ENCODE assay signal across 13 cellular contexts in the genomic region with DNA sequence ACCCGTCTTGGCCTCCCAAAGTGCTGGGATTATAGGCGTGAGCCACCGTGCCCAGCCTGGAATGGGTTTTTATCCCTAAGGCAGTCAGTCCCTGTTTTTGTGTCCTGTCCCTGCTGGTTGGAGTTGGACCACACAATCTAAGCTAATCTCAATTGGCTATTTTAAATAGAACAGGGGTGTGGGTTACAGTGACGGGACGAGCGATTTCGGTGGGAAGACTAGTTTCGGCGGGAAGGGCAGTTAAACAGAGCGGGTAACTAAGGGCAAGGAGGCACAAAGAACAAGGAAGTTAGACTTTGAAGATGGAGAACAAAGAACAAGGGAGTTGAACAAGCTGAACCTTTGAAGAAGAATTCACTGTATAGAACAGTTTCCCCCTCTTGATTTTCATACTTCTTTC. TPM values are rescaled to one million over a fixed set of nuclear protein-coding genes. Genes with fewer than 3 reads are reported as not detected.
DNase-seq lines count a peak whose midpoint lies in the region; ATAC-seq, FAIRE-seq and TF ChIP-seq lines count a peak whose summit lies in the region.
"Had no signal": no experiment of that assay in that cellular context is flagged by ENCODE, and none has a peak within 500 bp of the region (broad histone marks: within the 10 kb centered on the region; RNA-seq: fewer than 3 reads in every experiment).

No MANE protein-coding gene starts in this region.

- H3K79me2 ChIP-seq in GM12878 (ENCODE audit: control insufficient read depth, insufficient read depth, low read length): peaks cover 53% of the 10 kb centered on the region

- peak overlapping the region; percentile 93 to 100 (median 100) for H3K4me3 Mint-ChIP-seq in CD4-positive, CD25-positive, alpha-beta regulatory T cell
- H3K4me3 Mint-ChIP-seq in naive B cell: peak overlapping the region; percentile 94 to 100 (median 99)

- H3K27ac Mint-ChIP-seq in CD4-positive, CD25-positive, alpha-beta regulatory T cell: peak overlapping the region in 2 of 3 donors; percentile 72 to 94
- peak overlapping the region in 1 of 6 donors; percentile 26 for H3K27ac Mint-ChIP-seq in naive B cell

- peaks cover 3% of the 10 kb centered on the region for H3K36me3 Mint-ChIP-seq in CD4-positive, CD25-positive, alpha-beta regulatory T cell
- no peaks in the 10 kb centered on the region for H3K36me3 Mint-ChIP-seq in naive B cell

- SMC1A ChIA-PET in GM12878 (lab: Charles Lee; ENCODE audit: uncharacterized antibody, unreplicated experiment): interaction anchor here (0.7 to 6.9 kb wide), 4 partner anchors 8 to 112 kb away, joined by 3 to 31 read pairs (median 4); no protein-coding TSS in a partner anchor

- peak overlapping the region; percentile 91 for H3K4me2 ChIP-seq in GM12878 (ENCODE audit: control insufficient read depth, insufficient read depth)

- TF ChIP-seq POLR2A in GM12878 (IDR thresholded peaks at IDR 0.05; ENCODE audit: low read depth, low read length): no peak

- no peak for FAIRE-seq in GM12878 (lab: Jason Lieb, UNC)
- FAIRE-seq: small intestine had no signal

- CTCF ChIA-PET in GM12878 (lab: Yijun Ruan, JAX): interaction anchor here (1.0 to 5.1 kb wide), 6 partner anchors 9 to 148 kb away, joined by 3 to 52 read pairs (median 20); no protein-coding TSS in a partner anchor

- peak overlapping the region; percentile 91 for H3K4me3 ChIP-seq in CD4-positive, CD25-positive, alpha-beta regulatory T cell (ENCODE audit: low read depth, low read length)
- H3K4me3 ChIP-seq in HUES64 (ENCODE audit: low read length) (peak overlapping the region; percentile 98), GM12878 (peak overlapping the region; percentile 77; the same call in 1 of the 2 replicates)

- TF ChIP-seq EP300 in GM12878 (IDR thresholded peaks at IDR 0.05; ENCODE audit: borderline replicate concordance in 1 of 2, control insufficient read depth in 1 of 2, low read depth in 2 of 2, low read length in 2 of 2): no peak

- H3K9me3 ChIP-seq in CD4-positive, CD25-positive, alpha-beta regulatory T cell (ENCODE audit: control insufficient read depth in 2 of 2, low read length in 2 of 2): no peaks in the 10 kb centered on the region
- H3K9me3 ChIP-seq in HUES64 (ENCODE audit: insufficient read depth, low read depth, low read length): no peaks in the 10 kb centered on the region
- H3K9me3 ChIP-seq in GM12878 (replicated peaks; ENCODE audit: control insufficient read depth, insufficient read depth, low read length): no peaks in the 10 kb centered on the region; the same call in 2 of the 3 replicates
- H3K9me3 ChIP-seq: ascending aorta, testis had no signal

- H3K27me3 ChIP-seq in CD4-positive, CD25-positive, alpha-beta regulatory T cell (ENCODE audit: control insufficient read depth, insufficient read depth, low read length): no peaks in the 10 kb centered on the region
- no peaks in the 10 kb centered on the region for H3K27me3 ChIP-seq in HUES64 (ENCODE audit: insufficient read depth, low read length)
- H3K27me3 ChIP-seq in GM12878 (replicated peaks in 1 of 2; ENCODE audit: control insufficient read depth in 2 of 2, insufficient read depth in 2 of 2, low read length in 1 of 2): no peaks in the 10 kb centered on the region
- H3K27me3 ChIP-seq: ascending aorta, testis had no signal

- H3K4me1 ChIP-seq in CD4-positive, CD25-positive, alpha-beta regulatory T cell (ENCODE audit: control insufficient read depth, insufficient read depth, low read length, poor library complexity, severe bottlenecking): peaks cover 34% of the 10 kb centered on the region
- H3K4me1 ChIP-seq in HUES64 (ENCODE audit: insufficient read depth, low read length) (no peaks in the 10 kb centered on the region), GM12878 (ENCODE audit: control insufficient read depth, insufficient read depth, low read length) (peaks cover 13% of the 10 kb centered on the region)

- H2AFZ ChIP-seq in GM12878 (ENCODE audit: control insufficient read depth, low read depth, low read length): no peak overlapping the region

- peaks cover 0 to 87% (median 38%) of the 10 kb centered on the region in 4 donors for H3K4me1 Mint-ChIP-seq in CD4-positive, CD25-positive, alpha-beta regulatory T cell
- peaks cover 37 to 68% (median 56%) of the 10 kb centered on the region in 3 donors for H3K4me1 Mint-ChIP-seq in naive B cell

- BruUV-seq in GM12878 (replicated peaks; lab: Mats Ljungman, UMichigan): no TSS peak

- H3K9ac ChIP-seq in HUES64 (ENCODE audit: low read depth, low read length) (no peak overlapping the region), GM12878 (ENCODE audit: control insufficient read depth, insufficient read depth, low read length) (no peak overlapping the region)

- H3K9me3 Mint-ChIP-seq in CD4-positive, CD25-positive, alpha-beta regulatory T cell: no peaks in the 10 kb centered on the region
- H3K9me3 Mint-ChIP-seq in naive B cell: peaks cover 0 to 1% (median 0%) of the 10 kb centered on the region in 7 donors

- in situ Hi-C loops in GM12878 (cut with MboI): no loop called here

- peaks cover 6% of the 10 kb centered on the region for H3K27me3 Mint-ChIP-seq in CD4-positive, CD25-positive, alpha-beta regulatory T cell
- no peaks in the 10 kb centered on the region for H3K27me3 Mint-ChIP-seq in naive B cell

- no peaks in the 10 kb centered on the region; the same call in 1 of the 2 replicates for H4K20me1 ChIP-seq in GM12878 (ENCODE audit: control insufficient read depth, insufficient read depth)

- no peak for TF ChIP-seq RAD21 in GM12878 (IDR thresholded peaks at IDR 0.05; ENCODE audit: insufficient read depth, low read depth, low read length)

- no peak for ATAC-seq in CD4-positive, CD25-positive, alpha-beta regulatory T cell (ENCODE audit: low read depth in 2 of 2)
- ATAC-seq in GM12878: no peak
- ATAC-seq in naive B cell (ENCODE audit: low read depth in 2 of 2): no peak
- no peak for ATAC-seq in esophagus mucosa

- RAD21 ChIA-PET in GM12878 (lab: Charles Lee; ENCODE audit: unreplicated experiment): no interaction called here

- H3K27ac ChIP-seq in CD4-positive, CD25-positive, alpha-beta regulatory T cell (ENCODE audit: insufficient read depth, low read length, poor library complexity, severe bottlenecking): no peak overlapping the region
- H3K27ac ChIP-seq in HUES64 (ENCODE audit: low read depth, low read length): no peak overlapping the region
- no peak overlapping the region for H3K27ac ChIP-seq in GM12878 (ENCODE audit: control insufficient read depth, insufficient read depth)
- H3K27ac ChIP-seq: ascending aorta had no signal

- WGBS in HUES64: 95% methylated on average over 10 of the region's 10 CpGs
- whole genome bisulfite sequencing in GM12878 (ENCODE audit: insufficient coverage, insufficient replicate concordance, low lambda C conversion rate, missing lambda C conversion rate): 94% methylated on average over 10 of the region's 10 CpGs

- DNase-seq in CD4-positive, CD25-positive, alpha-beta regulatory T cell: no peak
- DNase-seq in GM12878 (ENCODE audit: low read depth, low spot score): no peak
- no peak for DNase-seq in naive B cell
- no peak for DNase-seq in AG08396 (ENCODE audit: low spot score)
- no peak for DNase-seq in NCI-H2029 treated with DMSO at 0.1 percent for 48 hours (lab: John Stamatoyannopoulos, UW)
- no peak for DNase-seq in NCI-H187 treated with DMSO at 0.1 percent for 48 hours (lab: John Stamatoyannopoulos, UW)
- DNase-seq: NCI-H2171 treated with DMSO at 0.1 percent for 48 hours, small intestine, testis had no signal

- TF ChIP-seq CTCF in GM12878 (IDR thresholded peaks at IDR 0.05 in 2 of 3, conservative IDR thresholded peaks at IDR 0.05 in 1 of 3; ENCODE audit: control insufficient read depth in 2 of 3, extremely low read depth in 1 of 3, insufficient read depth in 1 of 3, low read depth in 3 of 3, low read length in 3 of 3): no peak

- POLR2A ChIA-PET in GM12878 (lab: Charles Lee): interaction anchor here (0.7 to 2.2 kb wide), 4 partner anchors 70 to 118 kb away, joined by 3 to 17 read pairs (median 4); no protein-coding TSS in a partner anchor

- intact Hi-C loops in GM12878 (cut with micrococcal nuclease; ENCODE audit: unreplicated experiment): no loop called here

- peaks cover 3% of the 10 kb centered on the region for H3K36me3 ChIP-seq in CD4-positive, CD25-positive, alpha-beta regulatory T cell (ENCODE audit: control insufficient read depth, insufficient read depth, low read length)
- H3K36me3 ChIP-seq in HUES64 (ENCODE audit: insufficient read depth, low read length): peaks cover 20% of the 10 kb centered on the region
- H3K36me3 ChIP-seq in GM12878 (ENCODE audit: control insufficient read depth in 2 of 2, insufficient read depth in 2 of 2, low read length in 1 of 2): peaks cover 0 to 2% of the 10 kb centered on the region in 2 experiments; a peak in 1 of 4 replicates
- H3K36me3 ChIP-seq: ascending aorta had no signal

RNA-seq across cellular contexts. Expression of a gene that starts 1.4 kb away (rescaled TPM):
- 50.5 TPM for total RNA-seq in CD4-positive, CD25-positive, alpha-beta regulatory T cell
- polyA plus RNA-seq in CD4-positive, CD25-positive, alpha-beta regulatory T cell: 10 to 100 TPM; 35.8 to 40.3 (median 39.4) TPM
- 62.7 TPM for polyA plus RNA-seq in HUES64 (2013, experiment 1 of 2)
- 63.6 TPM for polyA plus RNA-seq in HUES64 (2013, experiment 2 of 2)
- 78.9 and 80.6 TPM in 2 replicates for total RNA-seq in GM12878 (2013; cell fraction: nucleolus; rRNA removed)
- total RNA-seq in GM12878 (2014; rRNA removed) (72.8 and 73.3 TPM in 2 replicates), GM12878 (2014; rRNA removed; fragmentation: Illumina TruSeq; extraction: Trizol) (46.5 and 49.3 TPM in 2 replicates), GM12878 (2021) (59.3 and 68.2 TPM in 2 replicates), esophagus mucosa (33.6 TPM)
- 21.7 TPM for polyA plus RNA-seq in GM12878 (2011; ENCODE audit: low read depth)
- polyA plus RNA-seq in GM12878 (2011; rRNA removed) (49.9 and 78.8 TPM in 2 replicates), GM12878 (2014; fragmentation: Illumina TruSeq; extraction: Trizol) (33.8 and 52.0 TPM in 2 replicates), GM12878 (2014; fragmentation: Nextera tagmentation; extraction: Ambion mirVana) (1 to 10 TPM; 2.2 to 6.9 TPM), GM12878 (2014; rRNA removed) (69.2 and 69.4 TPM in 2 replicates), GM12878 (2016; fragmentation: Nextera tagmentation; extraction: Ambion mirVana) (10 to 100 TPM; 75.6 to 81.1 TPM), naive B cell (ENCODE audit: low read depth in 6 of 6) (10 to 100 TPM; 22.3 to 44.2 (median 32.7) TPM)
- polyA plus RNA-seq in GM12878 (2011; cell fraction: cytosol; rRNA removed): 80.4 and 105 TPM in 2 replicates
- polyA plus RNA-seq in GM12878 (2011; cell fraction: nucleus; rRNA removed): 309 and 349 TPM in 2 replicates
- 46.1 and 46.3 TPM in 2 replicates for polyA plus RNA-seq in GM12878 (2012)
- 53.6 and 101 TPM in 2 replicates for polyA minus RNA-seq in GM12878 (2011; rRNA and poly(A)+ RNA removed)
- 26.2 and 33.7 TPM in 2 replicates for polyA minus RNA-seq in GM12878 (2011; cell fraction: cytosol; rRNA and poly(A)+ RNA removed)
- 70.5 and 70.7 TPM in 2 replicates for polyA minus RNA-seq in GM12878 (2011; cell fraction: nucleus; rRNA and poly(A)+ RNA removed)

RNA-seq across cellular contexts. Expression of a gene that starts 29.6 kb away (rescaled TPM):
- 0.37 TPM for total RNA-seq in CD4-positive, CD25-positive, alpha-beta regulatory T cell
- polyA plus RNA-seq in CD4-positive, CD25-positive, alpha-beta regulatory T cell: not detected
- 2.1 TPM for polyA plus RNA-seq in HUES64 (2013, experiment 1 of 2)
- 2.0 TPM for polyA plus RNA-seq in HUES64 (2013, experiment 2 of 2)
- total RNA-seq in GM12878 (2013; cell fraction: nucleolus; rRNA removed): 0.29 and 0.64 TPM in 2 replicates
- total RNA-seq in GM12878 (2014; rRNA removed) (0.23 and 0.27 TPM in 2 replicates), GM12878 (2014; rRNA removed; fragmentation: Illumina TruSeq; extraction: Trizol) (0.36 and 0.41 TPM in 2 replicates), GM12878 (2021) (4.1 and 4.6 TPM in 2 replicates), esophagus mucosa (2.4 TPM)
- 0.17 TPM for polyA plus RNA-seq in GM12878 (2011; ENCODE audit: low read depth)
- polyA plus RNA-seq in GM12878 (2011; rRNA removed) (0.04 and 0.15 TPM in 2 replicates), GM12878 (2014; fragmentation: Illumina TruSeq; extraction: Trizol) (0.25 and 0.51 TPM in 2 replicates), GM12878 (2014; fragmentation: Nextera tagmentation; extraction: Ambion mirVana) (not detected), GM12878 (2014; rRNA removed) (0.80 and 1.2 TPM in 2 replicates), GM12878 (2016; fragmentation: Nextera tagmentation; extraction: Ambion mirVana) (under 1 TPM; 0.05 to 0.15 TPM), naive B cell (ENCODE audit: low read depth in 6 of 6) (under 1 TPM in 1 of 6 donors, not detected in 5; 0.11 TPM)
- polyA plus RNA-seq in GM12878 (2011; cell fraction: cytosol; rRNA removed): 0.15 and 0.20 TPM in 2 replicates
- 1.3 and 2.2 TPM in 2 replicates for polyA plus RNA-seq in GM12878 (2011; cell fraction: nucleus; rRNA removed)
- 0.74 and 0.97 TPM in 2 replicates for polyA plus RNA-seq in GM12878 (2012)
- polyA minus RNA-seq in GM12878 (2011; rRNA and poly(A)+ RNA removed): 0.10 TPM in 1 of 2 replicates, not detected in the other
- polyA minus RNA-seq in GM12878 (2011; cell fraction: cytosol; rRNA and poly(A)+ RNA removed): 0.53 TPM in 1 of 2 replicates, not detected in the other
- 0.29 TPM in 1 of 2 replicates, not detected in the other for polyA minus RNA-seq in GM12878 (2011; cell fraction: nucleus; rRNA and poly(A)+ RNA removed)
- total RNA-seq: ascending aorta had no signal

RNA-seq across cellular contexts. Expression of a gene that starts 53.7 kb away (rescaled TPM):
- total RNA-seq in CD4-positive, CD25-positive, alpha-beta regulatory T cell: 3.3 TPM
- polyA plus RNA-seq in CD4-positive, CD25-positive, alpha-beta regulatory T cell: under 1 TPM in 1 of 4 donors, not detected in 3; 0.05 TPM
- not detected for polyA plus RNA-seq in HUES64 (2013, experiment 1 of 2)
- 0.19 TPM for polyA plus RNA-seq in HUES64 (2013, experiment 2 of 2)
- total RNA-seq in GM12878 (2013; cell fraction: nucleolus; rRNA removed): not detected in 2 replicates
- not detected in 2 replicates for total RNA-seq in GM12878 (2014; rRNA removed)
- total RNA-seq in GM12878 (2014; rRNA removed; fragmentation: Illumina TruSeq; extraction: Trizol): not detected in 2 replicates
- not detected in 2 replicates for total RNA-seq in GM12878 (2021)
- polyA plus RNA-seq in GM12878 (2011; ENCODE audit: low read depth): not detected
- 0.11 and 0.29 TPM in 2 replicates for polyA plus RNA-seq in GM12878 (2011; rRNA removed)
- 0.07 and 0.13 TPM in 2 replicates for polyA plus RNA-seq in GM12878 (2011; cell fraction: cytosol; rRNA removed)
- 0.15 and 0.18 TPM in 2 replicates for polyA plus RNA-seq in GM12878 (2011; cell fraction: nucleus; rRNA removed)
- not detected in 2 replicates for polyA plus RNA-seq in GM12878 (2012)
- polyA plus RNA-seq in GM12878 (2014; fragmentation: Illumina TruSeq; extraction: Trizol): 0.04 TPM in 1 of 2 replicates, not detected in the other
- polyA plus RNA-seq in GM12878 (2014; fragmentation: Nextera tagmentation; extraction: Ambion mirVana): not detected
- polyA plus RNA-seq in GM12878 (2014; rRNA removed): not detected in 2 replicates
- under 1 TPM in 1 of 2 experiments, not detected in 1; 0.05 TPM for polyA plus RNA-seq in GM12878 (2016; fragmentation: Nextera tagmentation; extraction: Ambion mirVana)
- polyA minus RNA-seq in GM12878 (2011; rRNA and poly(A)+ RNA removed): not detected in 2 replicates
- not detected in 2 replicates for polyA minus RNA-seq in GM12878 (2011; cell fraction: cytosol; rRNA and poly(A)+ RNA removed)
- polyA minus RNA-seq in GM12878 (2011; cell fraction: nucleus; rRNA and poly(A)+ RNA removed): not detected in 2 replicates
- polyA plus RNA-seq in naive B cell (ENCODE audit: low read depth in 6 of 6): 1 to 10 TPM in 2 of 6 donors, under 1 TPM in 3, not detected in 1; 0.38 to 1.4 (median 0.89) TPM
- not detected for total RNA-seq in esophagus mucosa
- total RNA-seq: ascending aorta; T-helper 2 cell treated with Interferon-gamma antibody and Interleukin-4, amounts not matched to agents 100 ng/mL and 5 ng/mL, for 36 hours had no signal
